22 cellular contexts compared by ENCODE assay signal in the genomic region with DNA sequence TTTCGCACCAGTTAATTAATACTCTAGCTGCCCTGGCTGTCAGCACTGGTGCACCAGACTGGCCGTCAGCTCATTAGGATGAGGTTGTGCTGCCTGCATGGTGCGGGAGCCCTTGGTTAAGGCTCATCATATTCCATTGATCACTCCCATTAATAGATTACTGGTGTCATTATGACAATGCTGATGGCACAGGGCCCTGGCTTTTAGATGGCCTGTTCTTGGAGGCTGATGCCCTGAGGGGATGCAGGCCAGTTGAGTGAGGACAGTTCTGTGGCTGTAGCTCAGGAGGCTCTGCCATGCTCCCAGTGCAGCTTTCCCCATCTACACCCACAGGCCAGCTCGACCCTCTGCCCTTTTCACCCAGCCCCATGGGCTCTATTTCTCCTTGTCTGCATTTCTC.
"Had no signal": no experiment of that assay in that cellular context is flagged by ENCODE, and none has a peak within 500 bp of the region (broad histone marks: within the 10 kb centered on the region; RNA-seq: fewer than 3 reads in every experiment).

No MANE protein-coding gene starts in this region.

- ATAC-seq: HepG2 had no signal

- DNase-seq: IMR-90, Karpas-422, KG1, MM.1S, NCI-H1048, NCI-H1105, NCI-H1417, NCI-H1436 treated with DMSO at 0.1 percent for 48 hours, NCI-H187, NCI-H2029, NCI-H2081 treated with DMSO at 0.1 percent for 48 hours, NCI-H2171, NCI-H226, NCI-H446, NCI-H510A, NCI-H524 treated with DMSO at 0.1 percent for 48 hours, NCI-H69, NCI-H774, Right ventricle myocardium superior, RPMI8226, SIG-M5 had no signal
